Comparison of ENCODE assay signal across 1 cellular context in genomic region chr19:18097217-18097992, GRCh38.
TF ChIP-seq lines count a peak whose summit lies in the region.

MAST3 (plus strand) TSS chr19:18097778; CDS start chr19:18097793, 15 bp downstream.

TF ChIP-seq in HepG2, 621 proteins besides CTCF, POLR2A, EP300 and RAD21 (continued from another document):
- TF ChIP-seq, protein P1, sequence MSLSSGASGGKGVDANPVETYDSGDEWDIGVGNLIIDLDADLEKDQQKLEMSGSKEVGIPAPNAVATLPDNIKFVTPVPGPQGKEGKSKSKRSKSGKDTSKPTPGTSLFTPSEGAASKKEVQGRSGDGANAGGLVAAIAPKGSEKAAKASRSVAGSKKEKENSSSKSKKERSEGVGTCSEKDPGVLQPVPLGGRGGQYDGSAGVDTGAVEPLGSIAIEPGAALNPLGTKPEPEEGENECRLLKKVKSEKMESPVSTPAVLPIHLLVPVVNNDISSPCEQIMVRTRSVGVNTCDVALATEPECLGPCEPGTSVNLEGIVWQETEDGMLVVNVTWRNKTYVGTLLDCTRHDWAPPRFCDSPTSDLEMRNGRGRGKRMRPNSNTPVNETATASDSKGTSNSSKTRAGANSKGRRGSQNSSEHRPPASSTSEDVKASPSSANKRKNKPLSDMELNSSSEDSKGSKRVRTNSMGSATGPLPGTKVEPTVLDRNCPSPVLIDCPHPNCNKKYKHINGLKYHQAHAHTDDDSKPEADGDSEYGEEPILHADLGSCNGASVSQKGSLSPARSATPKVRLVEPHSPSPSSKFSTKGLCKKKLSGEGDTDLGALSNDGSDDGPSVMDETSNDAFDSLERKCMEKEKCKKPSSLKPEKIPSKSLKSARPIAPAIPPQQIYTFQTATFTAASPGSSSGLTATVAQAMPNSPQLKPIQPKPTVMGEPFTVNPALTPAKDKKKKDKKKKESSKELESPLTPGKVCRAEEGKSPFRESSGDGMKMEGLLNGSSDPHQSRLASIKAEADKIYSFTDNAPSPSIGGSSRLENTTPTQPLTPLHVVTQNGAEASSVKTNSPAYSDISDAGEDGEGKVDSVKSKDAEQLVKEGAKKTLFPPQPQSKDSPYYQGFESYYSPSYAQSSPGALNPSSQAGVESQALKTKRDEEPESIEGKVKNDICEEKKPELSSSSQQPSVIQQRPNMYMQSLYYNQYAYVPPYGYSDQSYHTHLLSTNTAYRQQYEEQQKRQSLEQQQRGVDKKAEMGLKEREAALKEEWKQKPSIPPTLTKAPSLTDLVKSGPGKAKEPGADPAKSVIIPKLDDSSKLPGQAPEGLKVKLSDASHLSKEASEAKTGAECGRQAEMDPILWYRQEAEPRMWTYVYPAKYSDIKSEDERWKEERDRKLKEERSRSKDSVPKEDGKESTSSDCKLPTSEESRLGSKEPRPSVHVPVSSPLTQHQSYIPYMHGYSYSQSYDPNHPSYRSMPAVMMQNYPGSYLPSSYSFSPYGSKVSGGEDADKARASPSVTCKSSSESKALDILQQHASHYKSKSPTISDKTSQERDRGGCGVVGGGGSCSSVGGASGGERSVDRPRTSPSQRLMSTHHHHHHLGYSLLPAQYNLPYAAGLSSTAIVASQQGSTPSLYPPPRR (CRISPR knock-in tag; IDR thresholded peaks at IDR 0.05; ENCODE audit: borderline replicate concordance), result no peak
- TF ChIP-seq YEATS4 (CRISPR knock-in tag; IDR thresholded peaks at IDR 0.05; ENCODE audit: borderline replicate concordance) (0 out of 2 replicates have a peak, but pooled peaks have one; percentile 19), MYC (CRISPR knock-in tag; IDR thresholded peaks at IDR 0.05; ENCODE audit: borderline replicate concordance) (no peak), NR2F6 (IDR thresholded peaks at IDR 0.05) (no peak), NR2F6 (CRISPR knock-in tag; IDR thresholded peaks at IDR 0.05) (no peak), SP140L (CRISPR knock-in tag; IDR thresholded peaks at IDR 0.05; ENCODE audit: borderline replicate concordance) (no peak), NCOA1 (CRISPR knock-in tag; IDR thresholded peaks at IDR 0.05) (no peak), ZNF207 (IDR thresholded peaks at IDR 0.05; ENCODE audit: borderline replicate concordance) (no peak), NFYC (CRISPR knock-in tag; IDR thresholded peaks at IDR 0.05) (0 out of 2 replicates have a peak, but pooled peaks have one; percentile 22), EEA1 (CRISPR knock-in tag; IDR thresholded peaks at IDR 0.05; ENCODE audit: borderline replicate concordance) (no peak), HDAC2 (CRISPR knock-in tag; IDR thresholded peaks at IDR 0.05) (peak; percentile 64; the same call in 1 of the 2 replicates), ZFP90 (CRISPR knock-in tag; IDR thresholded peaks at IDR 0.05; ENCODE audit: borderline replicate concordance) (no peak), FIP1L1 (IDR thresholded peaks at IDR 0.05; ENCODE audit: borderline replicate concordance, insufficient read depth, low read depth, low read length) (no peak), ZNF546 (CRISPR knock-in tag; conservative IDR thresholded peaks at IDR 0.05) (no peak), AGO1 (IDR thresholded peaks at IDR 0.05; ENCODE audit: low read depth, low read length, poor library complexity, severe bottlenecking) (no peak), IKZF1 (IDR thresholded peaks at IDR 0.05) (no peak), ZMYM2 (CRISPR knock-in tag; IDR thresholded peaks at IDR 0.05) (peak; percentile 76; the same call in 1 of the 2 replicates), ZNF101 (CRISPR knock-in tag; IDR thresholded peaks at IDR 0.05; ENCODE audit: borderline replicate concordance, low read depth) (no peak), EED (CRISPR knock-in tag; IDR thresholded peaks at IDR 0.05) (no peak)
- TF ChIP-seq, protein P2, sequence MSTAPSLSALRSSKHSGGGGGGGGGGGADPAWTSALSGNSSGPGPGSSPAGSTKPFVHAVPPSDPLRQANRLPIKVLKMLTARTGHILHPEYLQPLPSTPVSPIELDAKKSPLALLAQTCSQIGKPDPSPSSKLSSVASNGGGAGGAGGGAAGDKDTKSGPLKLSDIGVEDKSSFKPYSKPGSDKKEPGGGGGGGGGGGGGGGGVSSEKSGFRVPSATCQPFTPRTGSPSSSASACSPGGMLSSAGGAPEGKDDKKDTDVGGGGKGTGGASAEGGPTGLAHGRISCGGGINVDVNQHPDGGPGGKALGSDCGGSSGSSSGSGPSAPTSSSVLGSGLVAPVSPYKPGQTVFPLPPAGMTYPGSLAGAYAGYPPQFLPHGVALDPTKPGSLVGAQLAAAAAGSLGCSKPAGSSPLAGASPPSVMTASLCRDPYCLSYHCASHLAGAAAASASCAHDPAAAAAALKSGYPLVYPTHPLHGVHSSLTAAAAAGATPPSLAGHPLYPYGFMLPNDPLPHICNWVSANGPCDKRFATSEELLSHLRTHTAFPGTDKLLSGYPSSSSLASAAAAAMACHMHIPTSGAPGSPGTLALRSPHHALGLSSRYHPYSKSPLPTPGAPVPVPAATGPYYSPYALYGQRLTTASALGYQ (CRISPR knock-in tag; IDR thresholded peaks at IDR 0.05), result no peak
- TF ChIP-seq, protein P3, sequence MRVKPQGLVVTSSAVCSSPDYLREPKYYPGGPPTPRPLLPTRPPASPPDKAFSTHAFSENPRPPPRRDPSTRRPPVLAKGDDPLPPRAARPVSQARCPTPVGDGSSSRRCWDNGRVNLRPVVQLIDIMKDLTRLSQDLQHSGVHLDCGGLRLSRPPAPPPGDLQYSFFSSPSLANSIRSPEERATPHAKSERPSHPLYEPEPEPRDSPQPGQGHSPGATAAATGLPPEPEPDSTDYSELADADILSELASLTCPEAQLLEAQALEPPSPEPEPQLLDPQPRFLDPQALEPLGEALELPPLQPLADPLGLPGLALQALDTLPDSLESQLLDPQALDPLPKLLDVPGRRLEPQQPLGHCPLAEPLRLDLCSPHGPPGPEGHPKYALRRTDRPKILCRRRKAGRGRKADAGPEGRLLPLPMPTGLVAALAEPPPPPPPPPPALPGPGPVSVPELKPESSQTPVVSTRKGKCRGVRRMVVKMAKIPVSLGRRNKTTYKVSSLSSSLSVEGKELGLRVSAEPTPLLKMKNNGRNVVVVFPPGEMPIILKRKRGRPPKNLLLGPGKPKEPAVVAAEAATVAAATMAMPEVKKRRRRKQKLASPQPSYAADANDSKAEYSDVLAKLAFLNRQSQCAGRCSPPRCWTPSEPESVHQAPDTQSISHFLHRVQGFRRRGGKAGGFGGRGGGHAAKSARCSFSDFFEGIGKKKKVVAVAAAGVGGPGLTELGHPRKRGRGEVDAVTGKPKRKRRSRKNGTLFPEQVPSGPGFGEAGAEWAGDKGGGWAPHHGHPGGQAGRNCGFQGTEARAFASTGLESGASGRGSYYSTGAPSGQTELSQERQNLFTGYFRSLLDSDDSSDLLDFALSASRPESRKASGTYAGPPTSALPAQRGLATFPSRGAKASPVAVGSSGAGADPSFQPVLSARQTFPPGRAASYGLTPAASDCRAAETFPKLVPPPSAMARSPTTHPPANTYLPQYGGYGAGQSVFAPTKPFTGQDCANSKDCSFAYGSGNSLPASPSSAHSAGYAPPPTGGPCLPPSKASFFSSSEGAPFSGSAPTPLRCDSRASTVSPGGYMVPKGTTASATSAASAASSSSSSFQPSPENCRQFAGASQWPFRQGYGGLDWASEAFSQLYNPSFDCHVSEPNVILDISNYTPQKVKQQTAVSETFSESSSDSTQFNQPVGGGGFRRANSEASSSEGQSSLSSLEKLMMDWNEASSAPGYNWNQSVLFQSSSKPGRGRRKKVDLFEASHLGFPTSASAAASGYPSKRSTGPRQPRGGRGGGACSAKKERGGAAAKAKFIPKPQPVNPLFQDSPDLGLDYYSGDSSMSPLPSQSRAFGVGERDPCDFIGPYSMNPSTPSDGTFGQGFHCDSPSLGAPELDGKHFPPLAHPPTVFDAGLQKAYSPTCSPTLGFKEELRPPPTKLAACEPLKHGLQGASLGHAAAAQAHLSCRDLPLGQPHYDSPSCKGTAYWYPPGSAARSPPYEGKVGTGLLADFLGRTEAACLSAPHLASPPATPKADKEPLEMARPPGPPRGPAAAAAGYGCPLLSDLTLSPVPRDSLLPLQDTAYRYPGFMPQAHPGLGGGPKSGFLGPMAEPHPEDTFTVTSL (CRISPR knock-in tag; IDR thresholded peaks at IDR 0.05; ENCODE audit: borderline replicate concordance), result no peak
- TF ChIP-seq, protein P4, sequence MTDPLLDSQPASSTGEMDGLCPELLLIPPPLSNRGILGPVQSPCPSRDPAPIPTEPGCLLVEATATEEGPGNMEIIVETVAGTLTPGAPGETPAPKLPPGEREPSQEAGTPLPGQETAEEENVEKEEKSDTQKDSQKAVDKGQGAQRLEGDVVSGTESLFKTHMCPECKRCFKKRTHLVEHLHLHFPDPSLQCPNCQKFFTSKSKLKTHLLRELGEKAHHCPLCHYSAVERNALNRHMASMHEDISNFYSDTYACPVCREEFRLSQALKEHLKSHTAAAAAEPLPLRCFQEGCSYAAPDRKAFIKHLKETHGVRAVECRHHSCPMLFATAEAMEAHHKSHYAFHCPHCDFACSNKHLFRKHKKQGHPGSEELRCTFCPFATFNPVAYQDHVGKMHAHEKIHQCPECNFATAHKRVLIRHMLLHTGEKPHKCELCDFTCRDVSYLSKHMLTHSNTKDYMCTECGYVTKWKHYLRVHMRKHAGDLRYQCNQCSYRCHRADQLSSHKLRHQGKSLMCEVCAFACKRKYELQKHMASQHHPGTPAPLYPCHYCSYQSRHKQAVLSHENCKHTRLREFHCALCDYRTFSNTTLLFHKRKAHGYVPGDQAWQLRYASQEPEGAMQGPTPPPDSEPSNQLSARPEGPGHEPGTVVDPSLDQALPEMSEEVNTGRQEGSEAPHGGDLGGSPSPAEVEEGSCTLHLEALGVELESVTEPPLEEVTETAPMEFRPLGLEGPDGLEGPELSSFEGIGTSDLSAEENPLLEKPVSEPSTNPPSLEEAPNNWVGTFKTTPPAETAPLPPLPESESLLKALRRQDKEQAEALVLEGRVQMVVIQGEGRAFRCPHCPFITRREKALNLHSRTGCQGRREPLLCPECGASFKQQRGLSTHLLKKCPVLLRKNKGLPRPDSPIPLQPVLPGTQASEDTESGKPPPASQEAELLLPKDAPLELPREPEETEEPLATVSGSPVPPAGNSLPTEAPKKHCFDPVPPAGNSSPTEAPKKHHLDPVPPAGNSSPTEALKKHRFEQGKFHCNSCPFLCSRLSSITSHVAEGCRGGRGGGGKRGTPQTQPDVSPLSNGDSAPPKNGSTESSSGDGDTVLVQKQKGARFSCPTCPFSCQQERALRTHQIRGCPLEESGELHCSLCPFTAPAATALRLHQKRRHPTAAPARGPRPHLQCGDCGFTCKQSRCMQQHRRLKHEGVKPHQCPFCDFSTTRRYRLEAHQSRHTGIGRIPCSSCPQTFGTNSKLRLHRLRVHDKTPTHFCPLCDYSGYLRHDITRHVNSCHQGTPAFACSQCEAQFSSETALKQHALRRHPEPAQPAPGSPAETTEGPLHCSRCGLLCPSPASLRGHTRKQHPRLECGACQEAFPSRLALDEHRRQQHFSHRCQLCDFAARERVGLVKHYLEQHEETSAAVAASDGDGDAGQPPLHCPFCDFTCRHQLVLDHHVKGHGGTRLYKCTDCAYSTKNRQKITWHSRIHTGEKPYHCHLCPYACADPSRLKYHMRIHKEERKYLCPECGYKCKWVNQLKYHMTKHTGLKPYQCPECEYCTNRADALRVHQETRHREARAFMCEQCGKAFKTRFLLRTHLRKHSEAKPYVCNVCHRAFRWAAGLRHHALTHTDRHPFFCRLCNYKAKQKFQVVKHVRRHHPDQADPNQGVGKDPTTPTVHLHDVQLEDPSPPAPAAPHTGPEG (CRISPR knock-in tag; IDR thresholded peaks at IDR 0.05), result peak; percentile 97
TF ChIP-seq in HepG2: peak in this region for 33.
